In genomic region chr6:3725145-3726015, GRCh38 we compare ENCODE assay signal across 23 cellular contexts. TPM values are rescaled to one million over a fixed set of nuclear protein-coding genes. Genes with fewer than 3 reads are reported as not detected.
A peak's percentile ranks its signal among the peaks of the same experiment; 100 is the strongest.
DNase-seq lines count a peak whose midpoint lies in the region; ATAC-seq and TF ChIP-seq lines count a peak whose summit lies in the region.
"Had no signal": no experiment of that assay in that cellular context is flagged by ENCODE, and none has a peak within 500 bp of the region (broad histone marks: within the 10 kb centered on the region; RNA-seq: fewer than 3 reads in every experiment).

No MANE protein-coding gene starts in this region.

- intact Hi-C loops in ascending aorta (cut with DNase I) (loop anchor here (5.0 kb wide), 1 partner anchor 728 kb away; the partner anchor contains the start of gene NQO2), left ventricle myocardium superior (cut with micrococcal nuclease) (no loop called here), body of pancreas (cut with DNase I) (no loop called here), ovary (cut with DNase I) (loop anchor here in 1 of 4 donors (10.0 kb wide), 1 partner anchor 271 kb away; the partner anchor contains the start of gene SLC22A23)

- no peak overlapping the region for H2AFZ ChIP-seq in ACC112 (ENCODE audit: low read length, unreplicated experiment)

- no peak overlapping the region for H3K4me2 ChIP-seq in skeletal muscle satellite cell (ENCODE audit: low read length)
- H3K4me2 ChIP-seq: A549; BLaER1 treated with 17β-estradiol and CSF1 and Interleukin-3, amounts not matched to agents 10 nM and 100 nM; SK-N-SH had no signal

- TF ChIP-seq POLR2A in body of pancreas (IDR thresholded peaks at IDR 0.05), result no peak
- no peak for TF ChIP-seq POLR2A in ovary (IDR thresholded peaks at IDR 0.05)

- H3K27ac ChIP-seq in ACC112 (ENCODE audit: low read depth, low read length) (peak overlapping the region; percentile 20; the same call in 1 of the 2 replicates), ascending aorta (peak overlapping the region; percentile 63 to 72), body of pancreas (no peak overlapping the region), ovary (no peak overlapping the region)
- H3K27ac ChIP-seq: A549; adrenal gland; BLaER1 treated with 17β-estradiol and CSF1 and Interleukin-3, amounts not matched to agents 10 nM and 100 nM; upper lobe of right lung had no signal

- H3K9ac ChIP-seq in skeletal muscle satellite cell (ENCODE audit: low read depth, low read length), result peak overlapping the region; percentile 26
- H3K9ac ChIP-seq: BLaER1 treated with 17β-estradiol and CSF1 and Interleukin-3, amounts not matched to agents 10 nM and 100 nM; SK-N-SH had no signal

- H3K4me1 ChIP-seq in ACC112 (ENCODE audit: control insufficient read depth, insufficient read depth, low read length, unreplicated experiment), result peaks cover 40% of the 10 kb centered on the region
- peaks cover 20 to 71% of the 10 kb centered on the region in 2 donors for H3K4me1 ChIP-seq in ascending aorta
- H3K4me1 ChIP-seq in skeletal muscle satellite cell (ENCODE audit: control insufficient read depth, insufficient read depth, low read length), result peaks cover 47% of the 10 kb centered on the region
- H3K4me1 ChIP-seq in body of pancreas, result peaks cover 9% of the 10 kb centered on the region
- H3K4me1 ChIP-seq in ovary (ENCODE audit: insufficient read depth), result no peaks in the 10 kb centered on the region
- H3K4me1 ChIP-seq: A549; adrenal gland; BLaER1 treated with 17β-estradiol and CSF1 and Interleukin-3, amounts not matched to agents 10 nM and 100 nM had no signal

- H3K9me3 ChIP-seq in ascending aorta (no peaks in the 10 kb centered on the region), skeletal muscle satellite cell (replicated peaks; ENCODE audit: low read length) (no peaks in the 10 kb centered on the region), body of pancreas (no peaks in the 10 kb centered on the region), ovary (no peaks in the 10 kb centered on the region)
- H3K9me3 ChIP-seq: A549, adrenal gland, SK-N-SH, upper lobe of right lung had no signal

- H3K27me3 ChIP-seq in ACC112 (ENCODE audit: insufficient read depth, low read length) (no peaks in the 10 kb centered on the region), ascending aorta (no peaks in the 10 kb centered on the region), skeletal muscle satellite cell (ENCODE audit: control insufficient read depth, insufficient read depth, low read length) (no peaks in the 10 kb centered on the region), body of pancreas (no peaks in the 10 kb centered on the region), ovary (no peaks in the 10 kb centered on the region)
- H3K27me3 ChIP-seq: adrenal gland; BLaER1 treated with 17β-estradiol and CSF1 and Interleukin-3, amounts not matched to agents 10 nM and 100 nM; upper lobe of right lung had no signal

- TF ChIP-seq CTCF in ascending aorta (IDR thresholded peaks at IDR 0.05), result no peak
- TF ChIP-seq CTCF in body of pancreas (IDR thresholded peaks at IDR 0.05), result no peak
- no peak for TF ChIP-seq CTCF in ovary (IDR thresholded peaks at IDR 0.05)

- DNase-seq in ascending aorta (ENCODE audit: low spot score in 2 of 2), result no peak
- no peak for DNase-seq in left ventricle myocardium superior
- DNase-seq in body of pancreas, result no peak
- no peak for DNase-seq in ovary
- DNase-seq in DMS 273 treated with DMSO at 0.1 percent for 48 hours (lab: John Stamatoyannopoulos, UW), result no peak
- DNase-seq: activated CD4-positive, alpha-beta T cell treated with anti-CD3 and anti-CD28 coated beads for 36 hours; activated naive CD4-positive, alpha-beta T cell; activated T-cell treated with anti-CD3 and anti-CD28 coated beads, Interleukin-2, amount 50 U/mL, for 4 hours; adrenal gland; central memory CD4-positive, alpha-beta T cell; NCI-H1092; NCI-H1930; NCI-H526 treated with DMSO at 0.1 percent for 48 hours; nucleus accumbens; SK-N-SH; T-helper 2 cell; upper lobe of right lung had no signal

- ATAC-seq in left ventricle myocardium superior (peak; percentile 29), body of pancreas (no peak), GM18519 (IDR thresholded peaks at IDR 0.05; ENCODE audit: low FRiP score, unreplicated experiment) (no peak)
- ATAC-seq: A549; activated CD4-positive, alpha-beta T cell treated with anti-CD3 and anti-CD28 coated beads for 36 hours; activated T-cell treated with anti-CD3 and anti-CD28 coated beads, Interleukin-2, amount 50 U/mL, for 4 hours; upper lobe of right lung had no signal

- H3K36me3 ChIP-seq in ACC112 (ENCODE audit: insufficient read depth, low read length) (peaks cover 36% of the 10 kb centered on the region), ascending aorta (peaks cover 82 to 99% of the 10 kb centered on the region in 2 donors), skeletal muscle satellite cell (ENCODE audit: insufficient read depth, low read length) (peaks cover 91% of the 10 kb centered on the region), body of pancreas (replicated peaks in 1 of 2; ENCODE audit: insufficient read depth in 1 of 2, low read depth in 2 of 2) (no peaks in the 10 kb centered on the region), ovary (no peaks in the 10 kb centered on the region)

- no peak for TF ChIP-seq EP300 in ovary (IDR thresholded peaks at IDR 0.05)

- 81 to 92% methylated on average over 11 to 29 of the region's 31 CpGs for WGBS in body of pancreas, 2 donors
- 92 to 94% (median 93%) methylated on average over 30 to 31 of the region's 31 CpGs for WGBS in ovary, 3 donors

- H3K4me3 ChIP-seq in ACC112 (ENCODE audit: low read depth, low read length) (no peak overlapping the region), ascending aorta (peak overlapping the region in 1 of 2 donors; percentile 26), skeletal muscle satellite cell (ENCODE audit: low read length) (no peak overlapping the region), body of pancreas (no peak overlapping the region), ovary (no peak overlapping the region)
- H3K4me3 ChIP-seq: A549; adrenal gland; BLaER1 treated with 17β-estradiol and CSF1 and Interleukin-3, amounts not matched to agents 10 nM and 100 nM; GM12878; upper lobe of right lung had no signal

- H3K79me2 ChIP-seq in ACC112 (ENCODE audit: control insufficient read depth, insufficient read depth, low read length, unreplicated experiment), result peaks cover 55% of the 10 kb centered on the region

RNA-seq across cellular contexts. Expression of gene PXDC1, which starts 26.1 kb away (rescaled TPM):
- 310 TPM for total RNA-seq in ascending aorta
- 25.0 TPM for total RNA-seq in left ventricle myocardium superior
- 31.2 and 33.6 TPM in 2 replicates for total RNA-seq in skeletal muscle satellite cell (2012; rRNA removed)
- total RNA-seq in body of pancreas, result 10 to 100 TPM; 30.9 to 35.6 TPM
- total RNA-seq in ovary, result 10 to 100 TPM; 16.1 to 49.4 (median 23.4) TPM
- 10 to 100 TPM; 23.1 to 35.1 TPM for polyA plus RNA-seq in ovary

Comparison
In these comparisons a context has a peak if more than half of its experiments do, and no peak if none do; other contexts are left out.
1. H3K27ac ChIP-seq: peak in ACC112 (single experiment) and ascending aorta (2 of 2); none in body of pancreas (0 of 4) and ovary (0 of 2).